Comparison of ENCODE assay signal across 31 cellular contexts in the genomic region with DNA sequence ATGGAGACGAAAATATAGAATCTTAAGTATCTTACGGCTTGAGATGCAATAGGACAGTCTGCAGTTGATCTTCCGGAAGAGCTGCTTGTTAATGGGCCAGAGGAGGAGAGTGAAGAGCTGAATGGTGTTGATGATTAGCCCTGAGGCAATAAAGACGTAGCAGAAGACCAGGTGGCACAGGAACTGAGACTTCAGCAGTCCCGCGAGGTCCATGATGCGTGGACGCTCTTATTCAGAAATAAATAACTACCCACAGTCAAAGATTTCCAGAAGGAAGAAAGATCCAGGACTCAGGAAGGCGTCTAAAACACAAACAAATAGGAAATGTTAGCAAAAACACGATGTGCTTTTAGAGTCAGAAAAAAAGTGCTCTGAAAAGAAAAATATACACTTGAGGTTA. TPM values are rescaled to one million over a fixed set of nuclear protein-coding genes. Genes with fewer than 3 reads are reported as not detected.
DNase-seq lines count a peak whose midpoint lies in the region; ATAC-seq, FAIRE-seq and TF ChIP-seq lines count a peak whose summit lies in the region.
"Had no signal": no experiment of that assay in that cellular context is flagged by ENCODE, and none has a peak within 500 bp of the region (broad histone marks: within the 10 kb centered on the region; RNA-seq: fewer than 3 reads in every experiment).

No MANE protein-coding gene starts in this region.

- POLR2A ChIA-PET in WTC11 (lab: Charles Lee): no interaction called here

- H3K27me3 Mint-ChIP-seq in WTC11 (ENCODE audit: low read depth) (no peaks in the 10 kb centered on the region), nephron progenitor cell (ENCODE audit: low read depth, poor library complexity) (no peaks in the 10 kb centered on the region)
- H3K27me3 Mint-ChIP-seq: CD4-positive, alpha-beta memory T cell had no signal

- H3K27ac Mint-ChIP-seq in WTC11 (peak overlapping the region; percentile 76; the same call in 1 of the 2 replicates), nephron progenitor cell (peak overlapping the region; percentile 94)

- H3K9me3 Mint-ChIP-seq in WTC11: no peaks in the 10 kb centered on the region
- peaks cover 8% of the 10 kb centered on the region for H3K9me3 Mint-ChIP-seq in nephron progenitor cell
- H3K9me3 Mint-ChIP-seq: CD4-positive, alpha-beta memory T cell had no signal

- no peak for FAIRE-seq in D721Med (lab: Jason Lieb, UNC)
- FAIRE-seq: A204.1, GM12878, GM19239, H54 had no signal

- no peak overlapping the region for H3K4me3 Mint-ChIP-seq in WTC11
- H3K4me3 Mint-ChIP-seq in nephron progenitor cell: no peak overlapping the region
- H3K4me3 Mint-ChIP-seq: CD4-positive, alpha-beta memory T cell had no signal

- no peak for TF ChIP-seq CTCF in WTC11 (IDR thresholded peaks at IDR 0.05)
- no peak for TF ChIP-seq CTCF in epithelial cell of proximal tubule (conservative IDR thresholded peaks at IDR 0.05; ENCODE audit: low read depth, low read length)
- no peak for TF ChIP-seq CTCF in nephron progenitor cell (IDR thresholded peaks at IDR 0.05)
- no peak for TF ChIP-seq CTCF in D721Med (IDR thresholded peaks at IDR 0.05; ENCODE audit: insufficient read depth, missing control alignments)

- ATAC-seq in GM18907 (IDR thresholded peaks at IDR 0.05; ENCODE audit: unreplicated experiment): peak; percentile 37
- no peak for ATAC-seq in WTC11
- ATAC-seq in HG03520 (IDR thresholded peaks at IDR 0.05; ENCODE audit: unreplicated experiment): no peak
- no peak for ATAC-seq in HG03025 (IDR thresholded peaks at IDR 0.05; ENCODE audit: low FRiP score, unreplicated experiment)
- ATAC-seq: GM12878, Right ventricle myocardium inferior had no signal

- DNase-seq in WTC11 (ENCODE audit: low spot score): no peak
- peak; percentile 66 for DNase-seq in epithelial cell of proximal tubule (ENCODE audit: low read depth)
- DNase-seq in nephron progenitor cell: no peak
- DNase-seq in NCI-H526 treated with DMSO at 0.1 percent for 48 hours (lab: John Stamatoyannopoulos, UW): no peak
- no peak for DNase-seq in D721Med (ENCODE audit: insufficient read length, low spot score)
- DNase-seq: C1 segment of cervical spinal cord; CD4-positive, alpha-beta memory T cell; COR-L47; DMS 273 treated with DMSO at 0.1 percent for 48 hours; DMS79; EL; GDM1; KBM-7; MV-4-11; NCI-H1105; NCI-H146; NCI-H2029; NCI-H2171; NCI-H226; NCI-H510A; NCI-H774; PC-9; SJCRH30 had no signal

- H3K36me3 Mint-ChIP-seq in WTC11 (peaks cover 17% of the 10 kb centered on the region), nephron progenitor cell (ENCODE audit: low read depth) (peaks cover 62% of the 10 kb centered on the region)

- CTCF ChIA-PET in WTC11 (lab: Charles Lee): no interaction called here

- peak overlapping the region; percentile 24 for H3K4me3 ChIP-seq in epithelial cell of proximal tubule (ENCODE audit: low read depth, low read length)
- H3K4me3 ChIP-seq: GM12878, PC-9, SJCRH30 had no signal

- H3K4me1 Mint-ChIP-seq in WTC11 (peaks cover 59% of the 10 kb centered on the region), nephron progenitor cell (peaks cover 55% of the 10 kb centered on the region)

TF ChIP-seq in WTC11, 78 proteins besides CTCF, POLR2A, EP300 and RAD21:
- TF ChIP-seq FOXP1 (CRISPR knock-in tag; IDR thresholded peaks at IDR 0.05; ENCODE audit: borderline replicate concordance) (no peak), NR2C2 (CRISPR knock-in tag; IDR thresholded peaks at IDR 0.05) (no peak), FOXK1 (CRISPR knock-in tag; IDR thresholded peaks at IDR 0.05) (no peak), ETV6 (CRISPR knock-in tag; IDR thresholded peaks at IDR 0.05) (no peak), IRF2 (CRISPR knock-in tag; IDR thresholded peaks at IDR 0.05; ENCODE audit: borderline replicate concordance, low read depth) (no peak)
- TF ChIP-seq, protein P1, sequence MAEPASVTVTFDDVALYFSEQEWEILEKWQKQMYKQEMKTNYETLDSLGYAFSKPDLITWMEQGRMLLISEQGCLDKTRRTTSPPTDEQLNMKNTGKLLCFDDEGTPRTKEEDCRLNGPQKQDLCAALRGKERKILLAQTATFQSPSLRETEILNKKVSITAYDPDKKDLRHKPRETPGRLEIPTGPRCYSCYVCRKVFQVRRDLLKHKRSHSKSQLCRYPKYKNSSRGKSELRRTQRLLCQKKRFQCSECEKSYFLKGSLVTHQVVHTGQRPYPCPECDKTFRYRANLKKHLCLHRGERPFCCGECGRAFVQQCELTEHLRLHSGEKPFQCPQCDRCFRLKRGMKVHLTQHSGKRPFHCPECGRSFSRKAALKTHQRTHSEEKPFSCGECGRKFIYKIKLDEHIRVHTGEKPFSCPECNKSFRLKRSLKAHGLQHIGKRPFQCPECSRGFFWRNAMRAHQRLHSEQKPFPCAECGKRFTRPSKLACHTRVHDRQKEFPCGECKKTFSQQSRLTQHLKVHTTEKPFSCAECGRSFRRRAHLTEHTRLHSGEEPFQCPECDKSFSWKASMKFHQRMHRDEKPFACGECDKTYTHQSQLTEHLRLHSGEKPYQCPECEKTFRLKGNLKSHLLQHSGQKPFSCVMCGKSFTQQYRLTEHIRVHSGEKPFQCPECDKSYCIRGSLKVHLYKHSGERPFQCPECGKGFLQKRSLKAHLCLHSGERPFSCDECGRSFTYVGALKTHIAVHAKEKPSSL (CRISPR knock-in tag; conservative IDR thresholded peaks at IDR 0.05): no peak
- TF ChIP-seq, protein P2, sequence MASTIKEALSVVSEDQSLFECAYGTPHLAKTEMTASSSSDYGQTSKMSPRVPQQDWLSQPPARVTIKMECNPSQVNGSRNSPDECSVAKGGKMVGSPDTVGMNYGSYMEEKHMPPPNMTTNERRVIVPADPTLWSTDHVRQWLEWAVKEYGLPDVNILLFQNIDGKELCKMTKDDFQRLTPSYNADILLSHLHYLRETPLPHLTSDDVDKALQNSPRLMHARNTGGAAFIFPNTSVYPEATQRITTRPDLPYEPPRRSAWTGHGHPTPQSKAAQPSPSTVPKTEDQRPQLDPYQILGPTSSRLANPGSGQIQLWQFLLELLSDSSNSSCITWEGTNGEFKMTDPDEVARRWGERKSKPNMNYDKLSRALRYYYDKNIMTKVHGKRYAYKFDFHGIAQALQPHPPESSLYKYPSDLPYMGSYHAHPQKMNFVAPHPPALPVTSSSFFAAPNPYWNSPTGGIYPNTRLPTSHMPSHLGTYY (CRISPR knock-in tag; IDR thresholded peaks at IDR 0.05): no peak
- TF ChIP-seq, protein P3, sequence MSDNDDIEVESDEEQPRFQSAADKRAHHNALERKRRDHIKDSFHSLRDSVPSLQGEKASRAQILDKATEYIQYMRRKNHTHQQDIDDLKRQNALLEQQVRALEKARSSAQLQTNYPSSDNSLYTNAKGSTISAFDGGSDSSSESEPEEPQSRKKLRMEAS (CRISPR knock-in tag; IDR thresholded peaks at IDR 0.05): no peak
TF ChIP-seq in WTC11: peak in this region for 0.

RNA-seq across cellular contexts. Expression of a gene that starts 41.9 kb away (rescaled TPM):
- total RNA-seq in WTC11 (2021) (19.7 to 27.4 TPM (median 25.3 TPM) in 3 replicates), epithelial cell of proximal tubule (8.6 and 12.2 TPM in 2 replicates)
